Comparison of ENCODE assay signal across 1 cellular context in the genomic region with DNA sequence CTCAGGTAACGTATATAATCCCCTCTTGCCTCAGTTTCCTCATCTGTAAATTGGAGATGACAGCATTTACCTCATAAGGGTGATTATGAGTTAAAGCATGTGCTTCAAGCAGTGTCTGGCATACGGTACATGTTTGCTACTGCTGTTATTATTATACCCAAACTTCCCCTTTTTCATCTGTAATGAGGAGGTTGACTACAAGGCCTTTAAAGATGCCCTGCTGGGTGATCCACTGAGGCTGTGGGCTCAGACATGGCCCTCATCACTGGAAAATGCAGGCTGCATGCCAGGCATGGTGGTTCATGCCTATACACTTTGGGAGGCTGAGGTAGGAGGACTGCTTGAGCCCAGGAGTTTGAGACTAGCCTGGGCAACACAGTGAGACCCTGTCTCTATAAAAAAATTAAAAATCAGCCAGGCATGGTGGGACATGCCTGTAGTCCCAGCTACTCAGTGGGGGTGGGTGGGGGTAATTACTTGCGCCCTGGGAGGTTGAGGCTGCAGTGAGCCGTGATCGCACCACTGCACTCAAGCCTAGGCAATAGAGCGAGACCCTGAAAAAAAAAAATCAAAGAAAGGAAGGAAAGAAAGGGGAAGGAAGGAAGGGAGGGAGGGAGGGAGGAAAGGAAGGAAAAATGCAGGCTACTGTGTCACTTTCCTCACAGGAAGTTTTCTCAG.
TF ChIP-seq lines count a peak whose summit lies in the region.

No MANE protein-coding gene starts in this region.

TF ChIP-seq in H1, 55 proteins besides CTCF, POLR2A, EP300 and RAD21:
- TF ChIP-seq SIN3A (conservative IDR thresholded peaks at IDR 0.05 in 1 of 2, IDR thresholded peaks at IDR 0.05 in 1 of 2; ENCODE audit: low read depth in 1 of 2, low read length in 2 of 2) (no peak), JUN (IDR thresholded peaks at IDR 0.05; ENCODE audit: low read depth, low read length) (no peak), ZNF274 (IDR thresholded peaks at IDR 0.05; ENCODE audit: borderline replicate concordance, extremely low read depth, low read length) (no peak), TAF1 (IDR thresholded peaks at IDR 0.05; ENCODE audit: low read depth, low read length) (no peak), CBX8 (IDR thresholded peaks at IDR 0.05; ENCODE audit: borderline replicate concordance, low read depth, low read length) (no peak), SIRT6 (IDR thresholded peaks at IDR 0.05; ENCODE audit: low read length) (no peak), PHF8 (conservative IDR thresholded peaks at IDR 0.05; ENCODE audit: low read depth, low read length) (no peak), BRCA1 (IDR thresholded peaks at IDR 0.05; ENCODE audit: low read depth, low read length) (no peak)
- TF ChIP-seq, protein P1, sequence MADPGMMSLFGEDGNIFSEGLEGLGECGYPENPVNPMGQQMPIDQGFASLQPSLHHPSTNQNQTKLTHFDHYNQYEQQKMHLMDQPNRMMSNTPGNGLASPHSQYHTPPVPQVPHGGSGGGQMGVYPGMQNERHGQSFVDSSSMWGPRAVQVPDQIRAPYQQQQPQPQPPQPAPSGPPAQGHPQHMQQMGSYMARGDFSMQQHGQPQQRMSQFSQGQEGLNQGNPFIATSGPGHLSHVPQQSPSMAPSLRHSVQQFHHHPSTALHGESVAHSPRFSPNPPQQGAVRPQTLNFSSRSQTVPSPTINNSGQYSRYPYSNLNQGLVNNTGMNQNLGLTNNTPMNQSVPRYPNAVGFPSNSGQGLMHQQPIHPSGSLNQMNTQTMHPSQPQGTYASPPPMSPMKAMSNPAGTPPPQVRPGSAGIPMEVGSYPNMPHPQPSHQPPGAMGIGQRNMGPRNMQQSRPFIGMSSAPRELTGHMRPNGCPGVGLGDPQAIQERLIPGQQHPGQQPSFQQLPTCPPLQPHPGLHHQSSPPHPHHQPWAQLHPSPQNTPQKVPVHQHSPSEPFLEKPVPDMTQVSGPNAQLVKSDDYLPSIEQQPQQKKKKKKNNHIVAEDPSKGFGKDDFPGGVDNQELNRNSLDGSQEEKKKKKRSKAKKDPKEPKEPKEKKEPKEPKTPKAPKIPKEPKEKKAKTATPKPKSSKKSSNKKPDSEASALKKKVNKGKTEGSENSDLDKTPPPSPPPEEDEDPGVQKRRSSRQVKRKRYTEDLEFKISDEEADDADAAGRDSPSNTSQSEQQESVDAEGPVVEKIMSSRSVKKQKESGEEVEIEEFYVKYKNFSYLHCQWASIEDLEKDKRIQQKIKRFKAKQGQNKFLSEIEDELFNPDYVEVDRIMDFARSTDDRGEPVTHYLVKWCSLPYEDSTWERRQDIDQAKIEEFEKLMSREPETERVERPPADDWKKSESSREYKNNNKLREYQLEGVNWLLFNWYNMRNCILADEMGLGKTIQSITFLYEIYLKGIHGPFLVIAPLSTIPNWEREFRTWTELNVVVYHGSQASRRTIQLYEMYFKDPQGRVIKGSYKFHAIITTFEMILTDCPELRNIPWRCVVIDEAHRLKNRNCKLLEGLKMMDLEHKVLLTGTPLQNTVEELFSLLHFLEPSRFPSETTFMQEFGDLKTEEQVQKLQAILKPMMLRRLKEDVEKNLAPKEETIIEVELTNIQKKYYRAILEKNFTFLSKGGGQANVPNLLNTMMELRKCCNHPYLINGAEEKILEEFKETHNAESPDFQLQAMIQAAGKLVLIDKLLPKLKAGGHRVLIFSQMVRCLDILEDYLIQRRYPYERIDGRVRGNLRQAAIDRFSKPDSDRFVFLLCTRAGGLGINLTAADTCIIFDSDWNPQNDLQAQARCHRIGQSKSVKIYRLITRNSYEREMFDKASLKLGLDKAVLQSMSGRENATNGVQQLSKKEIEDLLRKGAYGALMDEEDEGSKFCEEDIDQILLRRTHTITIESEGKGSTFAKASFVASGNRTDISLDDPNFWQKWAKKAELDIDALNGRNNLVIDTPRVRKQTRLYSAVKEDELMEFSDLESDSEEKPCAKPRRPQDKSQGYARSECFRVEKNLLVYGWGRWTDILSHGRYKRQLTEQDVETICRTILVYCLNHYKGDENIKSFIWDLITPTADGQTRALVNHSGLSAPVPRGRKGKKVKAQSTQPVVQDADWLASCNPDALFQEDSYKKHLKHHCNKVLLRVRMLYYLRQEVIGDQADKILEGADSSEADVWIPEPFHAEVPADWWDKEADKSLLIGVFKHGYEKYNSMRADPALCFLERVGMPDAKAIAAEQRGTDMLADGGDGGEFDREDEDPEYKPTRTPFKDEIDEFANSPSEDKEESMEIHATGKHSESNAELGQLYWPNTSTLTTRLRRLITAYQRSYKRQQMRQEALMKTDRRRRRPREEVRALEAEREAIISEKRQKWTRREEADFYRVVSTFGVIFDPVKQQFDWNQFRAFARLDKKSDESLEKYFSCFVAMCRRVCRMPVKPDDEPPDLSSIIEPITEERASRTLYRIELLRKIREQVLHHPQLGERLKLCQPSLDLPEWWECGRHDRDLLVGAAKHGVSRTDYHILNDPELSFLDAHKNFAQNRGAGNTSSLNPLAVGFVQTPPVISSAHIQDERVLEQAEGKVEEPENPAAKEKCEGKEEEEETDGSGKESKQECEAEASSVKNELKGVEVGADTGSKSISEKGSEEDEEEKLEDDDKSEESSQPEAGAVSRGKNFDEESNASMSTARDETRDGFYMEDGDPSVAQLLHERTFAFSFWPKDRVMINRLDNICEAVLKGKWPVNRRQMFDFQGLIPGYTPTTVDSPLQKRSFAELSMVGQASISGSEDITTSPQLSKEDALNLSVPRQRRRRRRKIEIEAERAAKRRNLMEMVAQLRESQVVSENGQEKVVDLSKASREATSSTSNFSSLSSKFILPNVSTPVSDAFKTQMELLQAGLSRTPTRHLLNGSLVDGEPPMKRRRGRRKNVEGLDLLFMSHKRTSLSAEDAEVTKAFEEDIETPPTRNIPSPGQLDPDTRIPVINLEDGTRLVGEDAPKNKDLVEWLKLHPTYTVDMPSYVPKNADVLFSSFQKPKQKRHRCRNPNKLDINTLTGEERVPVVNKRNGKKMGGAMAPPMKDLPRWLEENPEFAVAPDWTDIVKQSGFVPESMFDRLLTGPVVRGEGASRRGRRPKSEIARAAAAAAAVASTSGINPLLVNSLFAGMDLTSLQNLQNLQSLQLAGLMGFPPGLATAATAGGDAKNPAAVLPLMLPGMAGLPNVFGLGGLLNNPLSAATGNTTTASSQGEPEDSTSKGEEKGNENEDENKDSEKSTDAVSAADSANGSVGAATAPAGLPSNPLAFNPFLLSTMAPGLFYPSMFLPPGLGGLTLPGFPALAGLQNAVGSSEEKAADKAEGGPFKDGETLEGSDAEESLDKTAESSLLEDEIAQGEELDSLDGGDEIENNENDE (IDR thresholded peaks at IDR 0.05; ENCODE audit: insufficient replicate concordance, low read length) = no peak
- TF ChIP-seq, protein P2, sequence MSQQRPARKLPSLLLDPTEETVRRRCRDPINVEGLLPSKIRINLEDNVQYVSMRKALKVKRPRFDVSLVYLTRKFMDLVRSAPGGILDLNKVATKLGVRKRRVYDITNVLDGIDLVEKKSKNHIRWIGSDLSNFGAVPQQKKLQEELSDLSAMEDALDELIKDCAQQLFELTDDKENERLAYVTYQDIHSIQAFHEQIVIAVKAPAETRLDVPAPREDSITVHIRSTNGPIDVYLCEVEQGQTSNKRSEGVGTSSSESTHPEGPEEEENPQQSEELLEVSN (IDR thresholded peaks at IDR 0.05) = no peak
